26 cellular contexts compared by ENCODE assay signal in genomic region chr3:61899700-61900462, GRCh38.
"Had no signal": no experiment of that assay in that cellular context is flagged by ENCODE, and none has a peak within 500 bp of the region (broad histone marks: within the 10 kb centered on the region; RNA-seq: fewer than 3 reads in every experiment).

No MANE protein-coding gene starts in this region.

- FAIRE-seq: astrocyte had no signal

- H3K27ac ChIP-seq: breast epithelium, esophagus muscularis mucosa, foreskin keratinocyte, heart right ventricle, neural progenitor cell, right atrium auricular region, stomach, suprapubic skin, transverse colon had no signal

- H2AFZ ChIP-seq: neural progenitor cell had no signal

- ATAC-seq: activated CD8-positive, alpha-beta T cell treated with anti-CD3 and anti-CD28 coated beads for 36 hours; activated T-cell treated with anti-CD3 and anti-CD28 coated beads, Interleukin-2, amount 50 U/mL, for 4 hours; activated T-helper 17 cell treated with anti-CD3 and anti-CD28 coated beads, Interleukin-2, amount 50 U/mL, for 72 hours; foreskin keratinocyte; heart right ventricle; naive thymus-derived CD4-positive, alpha-beta T cell; stimulated activated naive B cell treated with anti-CD40 and anti-IgM and Interleukin-4, amounts not matched to agents 10 μg/mL and 1 μg/mL and 100 μg/mL, for 72 hours had no signal

- DNase-seq: activated CD4-positive, alpha-beta T cell treated with anti-CD3 and anti-CD28 coated beads for 1 hour; activated CD4-positive, alpha-beta T cell treated with anti-CD3 and anti-CD28 coated beads, Interleukin-2, amount 50 U/mL, for 1 hour; activated CD8-positive, alpha-beta T cell treated with anti-CD3 and anti-CD28 coated beads for 36 hours; activated gamma-delta T cell treated with Interleukin-2 at 50 U/mL for 16 hours; activated naive CD4-positive, alpha-beta T cell treated with anti-CD3 and anti-CD28 coated beads, Interleukin-2, amount 50 U/mL, for 16 hours; activated T-cell treated with anti-CD3 and anti-CD28 coated beads, Interleukin-2, amount 50 U/mL, for 4 hours; amniotic stem cell; central memory CD4-positive, alpha-beta T cell; foreskin keratinocyte; heart right ventricle; naive thymus-derived CD4-positive, alpha-beta T cell; occipital lobe; stimulated activated CD4-positive, alpha-beta T cell treated with anti-CD3 and anti-CD28 coated beads, Interleukin-15, amount 100 ng/mL, for 24 hours; stimulated activated CD4-positive, alpha-beta T cell treated with anti-CD3 and anti-CD28 coated beads, Interleukin-2, amount 100 ng/mL, for 24 hours; stimulated activated naive B cell treated with anti-CD40 and anti-IgM and Interleukin-4, amounts not matched to agents 10 μg/mL and 1 μg/mL and 100 μg/mL, for 72 hours; stomach; T1000; transverse colon had no signal

- H3K27ac Mint-ChIP-seq: activated CD8-positive, alpha-beta T cell treated with anti-CD3 and anti-CD28 coated beads for 36 hours; activated T-helper 17 cell treated with anti-CD3 and anti-CD28 coated beads, Interleukin-2, amount 50 U/mL, for 72 hours; mesothelial cell of epicardium; naive thymus-derived CD4-positive, alpha-beta T cell; neural progenitor cell; stimulated activated naive B cell treated with anti-CD40 and anti-IgM and Interleukin-4, amounts not matched to agents 10 μg/mL and 1 μg/mL and 100 μg/mL, for 72 hours had no signal

- H3K4me1 Mint-ChIP-seq: activated T-helper 17 cell treated with anti-CD3 and anti-CD28 coated beads, Interleukin-2, amount 50 U/mL, for 72 hours had no signal

- H3K27me3 Mint-ChIP-seq: activated T-helper 17 cell treated with anti-CD3 and anti-CD28 coated beads, Interleukin-2, amount 50 U/mL, for 72 hours had no signal

- H3K9ac ChIP-seq: neural progenitor cell had no signal

- H3K9me3 Mint-ChIP-seq: activated CD8-positive, alpha-beta T cell treated with anti-CD3 and anti-CD28 coated beads for 36 hours; activated T-cell treated with anti-CD3 and anti-CD28 coated beads, Interleukin-2, amount 50 U/mL, for 4 hours; activated T-helper 17 cell treated with anti-CD3 and anti-CD28 coated beads, Interleukin-2, amount 50 U/mL, for 72 hours; mesothelial cell of epicardium; neural progenitor cell had no signal

- H3K4me3 Mint-ChIP-seq: activated CD8-positive, alpha-beta T cell treated with anti-CD3 and anti-CD28 coated beads for 36 hours; activated T-cell treated with anti-CD3 and anti-CD28 coated beads, Interleukin-2, amount 50 U/mL, for 4 hours; activated T-helper 17 cell treated with anti-CD3 and anti-CD28 coated beads, Interleukin-2, amount 50 U/mL, for 72 hours; mesothelial cell of epicardium; naive thymus-derived CD4-positive, alpha-beta T cell; neural progenitor cell; stimulated activated naive B cell treated with anti-CD40 and anti-IgM and Interleukin-4, amounts not matched to agents 10 μg/mL and 1 μg/mL and 100 μg/mL, for 72 hours had no signal

- H3K36me3 Mint-ChIP-seq: mesothelial cell of epicardium; naive thymus-derived CD4-positive, alpha-beta T cell; neural progenitor cell; stimulated activated naive B cell treated with anti-CD40 and anti-IgM and Interleukin-4, amounts not matched to agents 10 μg/mL and 1 μg/mL and 100 μg/mL, for 72 hours had no signal

- H3K9me3 ChIP-seq: breast epithelium, esophagus muscularis mucosa, heart right ventricle, right atrium auricular region, stomach, suprapubic skin, transverse colon had no signal

- H3K27me3 ChIP-seq: breast epithelium, esophagus muscularis mucosa, heart right ventricle, neural progenitor cell, right atrium auricular region, stomach, suprapubic skin, transverse colon had no signal
